Comparison of ENCODE assay signal across 8 cellular contexts in genomic region chr2:50401772-50402653, GRCh38.
A peak's percentile ranks its signal among the peaks of the same experiment; 100 is the strongest.
DNase-seq lines count a peak whose midpoint lies in the region; ATAC-seq and TF ChIP-seq lines count a peak whose summit lies in the region.

No MANE protein-coding gene starts in this region.

- 2 to 4% (median 3%) methylated on average over 7 of the region's 7 CpGs for WGBS in stomach, 5 donors

- ATAC-seq in GM18907 (IDR thresholded peaks at IDR 0.05; ENCODE audit: unreplicated experiment): peak; percentile 91
- ATAC-seq in HG03378 (IDR thresholded peaks at IDR 0.05; ENCODE audit: unreplicated experiment): peak; percentile 82

- no peak for TF ChIP-seq EP300 in stomach (IDR thresholded peaks at IDR 0.05)

- TF ChIP-seq POLR2A in stomach (IDR thresholded peaks at IDR 0.05): no peak

- peak; percentile 40 for DNase-seq in COR-L47 (lab: John Stamatoyannopoulos, UW)
- peak; percentile 45 for DNase-seq in NCI-H446 treated with DMSO at 0.1 percent for 48 hours (lab: John Stamatoyannopoulos, UW)
- DNase-seq in amniotic stem cell (lab: John Stamatoyannopoulos, UW): peak; percentile 1
- DNase-seq in iPS-NIHi7 (ENCODE audit: extremely low spot score): peak; percentile 67
- peak; percentile 59 for DNase-seq in stomach
- DNase-seq in epidermal melanocyte (ENCODE audit: insufficient read length, low spot score): no peak

- H3K4me3 ChIP-seq in stomach: no peak overlapping the region

- TF ChIP-seq CTCF in stomach (IDR thresholded peaks at IDR 0.05): peak in 5 of 7 experiments; percentile 47 to 80 (median 74)

- H3K27me3 ChIP-seq in stomach: no peaks in the 10 kb centered on the region

- H3K9me3 ChIP-seq in stomach: no peaks in the 10 kb centered on the region

- intact Hi-C loops in stomach (cut with DNase I; ENCODE audit: low total_unique reads): loop anchor here (10.0 kb wide), 1 partner anchor 1457 kb away; no protein-coding TSS in a partner anchor

- H3K27ac ChIP-seq in stomach: no peak overlapping the region

- peaks cover 0 to 24% (median 0%) of the 10 kb centered on the region in 4 donors for H3K4me1 ChIP-seq in stomach

- no peaks in the 10 kb centered on the region for H3K36me3 ChIP-seq in stomach
